8 cellular contexts compared by ENCODE assay signal in genomic region chr13:80235559-80236296, GRCh38.
DNase-seq lines count a peak whose midpoint lies in the region; ATAC-seq lines count a peak whose summit lies in the region.

No MANE protein-coding gene starts in this region.

- intact Hi-C loops in posterior vena cava (cut with DNase I): no loop called here

- DNase-seq in dermis microvascular lymphatic vessel endothelial cell (ENCODE audit: low read depth in 2 of 2) (peak; percentile 93), pulmonary artery endothelial cell (ENCODE audit: low read depth, low spot score) (peak; percentile 59), posterior vena cava (ENCODE audit: low spot score) (no peak), HPDE6-E6E7 (ENCODE audit: extremely low spot score) (no peak)
- no peak for DNase-seq in stimulated activated CD4-positive, alpha-beta T cell treated with anti-CD3 and anti-CD28 coated beads, Interleukin-4, amount 100 ng/mL, for 1 hour
- DNase-seq in activated CD4-positive, alpha-beta T cell treated with anti-CD3 and anti-CD28 coated beads, Interleukin-2, amount 50 U/mL, for 1 hour: no peak

- ATAC-seq in GM19372 (IDR thresholded peaks at IDR 0.05; ENCODE audit: low read depth, unreplicated experiment): peak; percentile 40
- ATAC-seq in HG03460 (IDR thresholded peaks at IDR 0.05; ENCODE audit: unreplicated experiment): peak; percentile 12

Comparison
In these comparisons a context has a peak if more than half of its experiments do, and no peak if none do; other contexts are left out.
1. DNase-seq: peak in dermis microvascular lymphatic vessel endothelial cell (2 of 2) and pulmonary artery endothelial cell (single experiment); none in stimulated activated CD4-positive, alpha-beta T cell treated with anti-CD3 and anti-CD28 coated beads, Interleukin-4, amount 100 ng/mL, for 1 hour (single experiment), activated CD4-positive, alpha-beta T cell treated with anti-CD3 and anti-CD28 coated beads, Interleukin-2, amount 50 U/mL, for 1 hour (single experiment), posterior vena cava (single experiment) and HPDE6-E6E7 (single experiment).